In genomic region chr7:12320241-12320640, GRCh38 we compare ENCODE assay signal across 20 cellular contexts.
DNase-seq lines count a peak whose midpoint lies in the region; ATAC-seq, FAIRE-seq and TF ChIP-seq lines count a peak whose summit lies in the region.
"Had no signal": no experiment of that assay in that cellular context is flagged by ENCODE, and none has a peak within 500 bp of the region (broad histone marks: within the 10 kb centered on the region; RNA-seq: fewer than 3 reads in every experiment).

No MANE protein-coding gene starts in this region.

- no peak overlapping the region for H3K4me2 ChIP-seq in astrocyte (ENCODE audit: low read length)
- H3K4me2 ChIP-seq: BLaER1 treated with 17β-estradiol and CSF1 and Interleukin-3, amounts not matched to agents 10 nM and 100 nM; KMS-11 had no signal

- H3K27ac Mint-ChIP-seq in astrocyte (ENCODE audit: unreplicated experiment) (peak overlapping the region; percentile 79), mesothelial cell of epicardium (peak overlapping the region; percentile 40)

- H3K36me3 ChIP-seq in astrocyte (ENCODE audit: insufficient read depth, low read length): no peaks in the 10 kb centered on the region
- H3K36me3 ChIP-seq: BLaER1 treated with 17β-estradiol and CSF1 and Interleukin-3, amounts not matched to agents 10 nM and 100 nM had no signal

- no peaks in the 10 kb centered on the region for H3K4me1 ChIP-seq in astrocyte (ENCODE audit: insufficient read depth, low read length)
- H3K4me1 ChIP-seq: BLaER1 treated with 17β-estradiol and CSF1 and Interleukin-3, amounts not matched to agents 10 nM and 100 nM had no signal

- H3K9me3 Mint-ChIP-seq in astrocyte (ENCODE audit: unreplicated experiment) (no peaks in the 10 kb centered on the region), mesothelial cell of epicardium (peaks cover 3% of the 10 kb centered on the region)
- H3K9me3 Mint-ChIP-seq: CD8-positive, alpha-beta memory T cell had no signal

- no peak overlapping the region for H3K9ac ChIP-seq in astrocyte (ENCODE audit: low read length)
- H3K9ac ChIP-seq: BLaER1 treated with 17β-estradiol and CSF1 and Interleukin-3, amounts not matched to agents 10 nM and 100 nM; KMS-11 had no signal

- DNase-seq in astrocyte (ENCODE audit: low read depth) (no peak), mesothelial cell of epicardium (ENCODE audit: low spot score in 2 of 2, unreplicated experiment in 2 of 2) (no peak), NCI-H187 treated with DMSO at 0.1 percent for 48 hours (lab: John Stamatoyannopoulos, UW) (no peak), NCI-H2107 (lab: John Stamatoyannopoulos, UW) (no peak)
- DNase-seq: CD8-positive, alpha-beta memory T cell; HCEC 1CT; MV-4-11; NCI-H187; NCI-H446 treated with DMSO at 0.1 percent for 48 hours; NK-92 treated with Interleukin-12 subunit alpha and Interleukin-12 subunit beta, amount 100 ng/mL, for 24 hours had no signal

- no peaks in the 10 kb centered on the region for H3K79me2 ChIP-seq in astrocyte (ENCODE audit: insufficient read depth, low read length)

- H3K4me3 Mint-ChIP-seq in astrocyte (ENCODE audit: unreplicated experiment) (no peak overlapping the region), mesothelial cell of epicardium (no peak overlapping the region)
- H3K4me3 Mint-ChIP-seq: CD8-positive, alpha-beta memory T cell had no signal

- H3K27me3 ChIP-seq in astrocyte (ENCODE audit: insufficient read depth, low read length): no peaks in the 10 kb centered on the region
- H3K27me3 ChIP-seq: BLaER1 treated with 17β-estradiol and CSF1 and Interleukin-3, amounts not matched to agents 10 nM and 100 nM had no signal

- no peak overlapping the region for H3K4me3 ChIP-seq in astrocyte (ENCODE audit: insufficient read depth, low read depth, low read length)
- H3K4me3 ChIP-seq: BLaER1 treated with 17β-estradiol and CSF1 and Interleukin-3, amounts not matched to agents 10 nM and 100 nM had no signal

- no peaks in the 10 kb centered on the region for H3K27me3 Mint-ChIP-seq in astrocyte (ENCODE audit: low read depth, unreplicated experiment)
- H3K27me3 Mint-ChIP-seq in mesothelial cell of epicardium (ENCODE audit: low read depth): no peaks in the 10 kb centered on the region

- H4K20me1 ChIP-seq in astrocyte (ENCODE audit: insufficient read depth, low read length): no peaks in the 10 kb centered on the region
- H4K20me1 ChIP-seq: BLaER1 treated with 17β-estradiol and CSF1 and Interleukin-3, amounts not matched to agents 10 nM and 100 nM had no signal

- peaks cover 12% of the 10 kb centered on the region for H3K4me1 Mint-ChIP-seq in astrocyte (ENCODE audit: low read depth, unreplicated experiment)
- peaks cover 39% of the 10 kb centered on the region for H3K4me1 Mint-ChIP-seq in mesothelial cell of epicardium
- H3K4me1 Mint-ChIP-seq: CD8-positive, alpha-beta memory T cell had no signal

- FAIRE-seq in astrocyte (lab: Jason Lieb, UNC): no peak
- FAIRE-seq: D721Med, GM12892, GM18507 had no signal

- H3K27ac ChIP-seq in astrocyte (ENCODE audit: low read depth, low read length): no peak overlapping the region
- H3K27ac ChIP-seq: BLaER1 treated with 17β-estradiol and CSF1 and Interleukin-3, amounts not matched to agents 10 nM and 100 nM; KMS-11; RWPE1 had no signal

- H3K9me3 ChIP-seq in astrocyte (ENCODE audit: insufficient read depth, low read depth, low read length): no peaks in the 10 kb centered on the region
- H3K9me3 ChIP-seq: BLaER1 treated with 17β-estradiol and CSF1 and Interleukin-3, amounts not matched to agents 10 nM and 100 nM had no signal

- TF ChIP-seq CTCF in astrocyte (IDR thresholded peaks at IDR 0.05; ENCODE audit: insufficient read depth, low read depth, low read length) (no peak), mesothelial cell of epicardium (IDR thresholded peaks at IDR 0.05; ENCODE audit: unreplicated experiment) (no peak)

- H2AFZ ChIP-seq in astrocyte (ENCODE audit: low read depth, low read length): no peak overlapping the region

- ATAC-seq in GM18907 (IDR thresholded peaks at IDR 0.05; ENCODE audit: unreplicated experiment) (peak; percentile 39), HG02610 (IDR thresholded peaks at IDR 0.05; ENCODE audit: unreplicated experiment) (peak; percentile 43), HG02884 (IDR thresholded peaks at IDR 0.05; ENCODE audit: unreplicated experiment) (no peak), HG03354 (IDR thresholded peaks at IDR 0.05; ENCODE audit: poor library complexity, severe bottlenecking, unreplicated experiment) (no peak)

- H3K36me3 Mint-ChIP-seq in astrocyte (ENCODE audit: low read depth, unreplicated experiment) (no peaks in the 10 kb centered on the region), mesothelial cell of epicardium (peaks cover 4% of the 10 kb centered on the region)
- H3K36me3 Mint-ChIP-seq: CD8-positive, alpha-beta memory T cell had no signal

Comparison
In these comparisons a context has a peak if more than half of its experiments do, and no peak if none do; other contexts are left out.
1. ATAC-seq: peak in GM18907 (single experiment) and HG02610 (single experiment); none in HG02884 (single experiment) and HG03354 (single experiment).